In genomic region chr1:7752512-7753417, GRCh38 we compare ENCODE assay signal across 8 cellular contexts. TPM values are rescaled to one million over a fixed set of nuclear protein-coding genes. Genes with fewer than 3 reads are reported as not detected.
DNase-seq lines count a peak whose midpoint lies in the region; FAIRE-seq and TF ChIP-seq lines count a peak whose summit lies in the region.

No MANE protein-coding gene starts in this region.

- H3K36me3 ChIP-seq in endodermal cell (ENCODE audit: control insufficient read depth, insufficient read depth, low read length) (peaks cover 38% of the 10 kb centered on the region), mesenchymal stem cell (ENCODE audit: control insufficient read depth in 1 of 2, insufficient read depth in 2 of 2, low read depth in 1 of 2, low read length in 2 of 2) (no peaks in the 10 kb centered on the region)

- H3K9me3 Mint-ChIP-seq in endodermal cell, result no peaks in the 10 kb centered on the region

- H3K27ac ChIP-seq in AG04450 (ENCODE audit: low read depth, low read length) (no peak overlapping the region), endodermal cell (ENCODE audit: low read depth, low read length) (peak overlapping the region; percentile 55), mesenchymal stem cell (ENCODE audit: low read length, poor library complexity, severe bottlenecking) (no peak overlapping the region)

- no peak overlapping the region for H2BK5ac ChIP-seq in mesenchymal stem cell (ENCODE audit: low read depth, low read length, poor library complexity, severe bottlenecking)

- H2BK15ac ChIP-seq in mesenchymal stem cell (ENCODE audit: low read depth, poor library complexity, severe bottlenecking), result no peak overlapping the region

- H3K4me3 Mint-ChIP-seq in endodermal cell, result peak overlapping the region; percentile 25

- H3K4me1 Mint-ChIP-seq in endodermal cell, result peaks cover 21% of the 10 kb centered on the region

- peaks cover 37% of the 10 kb centered on the region for H3K36me3 Mint-ChIP-seq in endodermal cell (ENCODE audit: low read depth)

- DNase-seq in AG04450 (ENCODE audit: low read depth, low spot score) (peak; percentile 41), GM19239 (ENCODE audit: insufficient read length, low spot score) (no peak), NCI-H226 (peak; percentile 14), endodermal cell (peak; percentile 83), mesenchymal stem cell (peak; percentile 77)
- DNase-seq in activated CD4-positive, alpha-beta T cell treated with anti-CD3 and anti-CD28 coated beads, Interleukin-2, amount 50 U/mL, for 1 hour, result peak; percentile 49
- peak; percentile 8 for DNase-seq in stimulated activated CD8-positive, alpha-beta memory T cell treated with anti-CD3 and anti-CD28 coated beads, Interleukin-4, amount 100 ng/mL, for 24 hours (ENCODE audit: low read depth)
- DNase-seq in NK-92 treated with Interleukin-12 subunit alpha and Interleukin-12 subunit beta, amount 100 ng/mL, for 24 hours (lab: John Stamatoyannopoulos, UW), result no peak

- H3K27me3 ChIP-seq in AG04450 (ENCODE audit: control insufficient read depth, insufficient read depth, low read length) (peaks cover 6% of the 10 kb centered on the region), endodermal cell (ENCODE audit: control insufficient read depth, insufficient read depth, low read length, poor library complexity, severe bottlenecking) (no peaks in the 10 kb centered on the region), mesenchymal stem cell (ENCODE audit: control insufficient read depth in 1 of 2, insufficient read depth in 1 of 2, low read length in 2 of 2) (peaks cover 0 to 17% of the 10 kb centered on the region in 2 experiments)

- peak; percentile 70 for FAIRE-seq in GM19239 (lab: Jason Lieb, UNC)

- H3K4ac ChIP-seq in mesenchymal stem cell (ENCODE audit: low read depth in 1 of 2, low read length in 2 of 2), result no peak overlapping the region

- H3K14ac ChIP-seq in mesenchymal stem cell (ENCODE audit: low read length in 2 of 2), result no peak overlapping the region

- H2AFZ ChIP-seq in mesenchymal stem cell (ENCODE audit: low read depth, low read length), result no peak overlapping the region

- no peak overlapping the region for H4K8ac ChIP-seq in mesenchymal stem cell (ENCODE audit: low read length)

- CTCF ChIA-PET in AG04450 (lab: Charles Lee), result interaction anchor here (0.5 to 8.6 kb wide), 50 partner anchors 9 to 1206 kb away, joined by 3 to 677 read pairs (median 5); partner anchors contain the start of gene PER3

- peak overlapping the region; percentile 96 for H3K27ac Mint-ChIP-seq in endodermal cell

- H3K9ac ChIP-seq in endodermal cell (ENCODE audit: extremely low read depth, low read length, poor library complexity, severe bottlenecking) (no peak overlapping the region), mesenchymal stem cell (ENCODE audit: low read length) (peak overlapping the region; percentile 82)

- no peak overlapping the region for H2AK5ac ChIP-seq in mesenchymal stem cell (ENCODE audit: low read length, severe bottlenecking)

- no peak overlapping the region for H2BK12ac ChIP-seq in mesenchymal stem cell (ENCODE audit: low read length in 2 of 2)

- WGBS in endodermal cell (ENCODE audit: insufficient coverage in 1 of 2, insufficient read length in 1 of 2), 2 experiments, result 27 to 40% methylated on average over 12 to 18 of the region's 18 CpGs
- 31% methylated on average over 14 of the region's 18 CpGs for WGBS in mesenchymal stem cell

- H4K91ac ChIP-seq in mesenchymal stem cell (ENCODE audit: low read length), result no peak overlapping the region

- no peaks in the 10 kb centered on the region for H3K27me3 Mint-ChIP-seq in endodermal cell (ENCODE audit: insufficient read depth)

- POLR2A ChIA-PET in AG04450 (lab: Yijun Ruan, JAX), result interaction anchor here (1.1 to 1.7 kb wide), 3 partner anchors 63 to 85 kb away, joined by 3 to 10 read pairs (median 3); no protein-coding TSS in a partner anchor

- H3K79me1 ChIP-seq in mesenchymal stem cell (replicated peaks; ENCODE audit: low read length, poor library complexity, severe bottlenecking), result no peaks in the 10 kb centered on the region

- no peak overlapping the region for H2BK120ac ChIP-seq in mesenchymal stem cell (ENCODE audit: low read depth, low read length)

- H3K18ac ChIP-seq in mesenchymal stem cell (ENCODE audit: low read depth in 1 of 2, low read length in 2 of 2), result no peak overlapping the region

- H3K4me3 ChIP-seq in AG04450 (ENCODE audit: low read depth, low read length) (peak overlapping the region; percentile 55), endodermal cell (ENCODE audit: low read length) (peak overlapping the region; percentile 61), mesenchymal stem cell (ENCODE audit: insufficient read depth in 1 of 2, low read depth in 1 of 2, low read length in 2 of 2) (peak overlapping the region in 1 of 2 experiments; percentile 77)

- peak overlapping the region; percentile 28 for H3K4me2 ChIP-seq in mesenchymal stem cell (ENCODE audit: low read length, poor library complexity, severe bottlenecking)

- no peaks in the 10 kb centered on the region for H3K9me3 ChIP-seq in AG04450 (ENCODE audit: control insufficient read depth, insufficient read depth, low read length)
- no peaks in the 10 kb centered on the region for H3K9me3 ChIP-seq in endodermal cell (ENCODE audit: control insufficient read depth, low read length)
- H3K9me3 ChIP-seq in mesenchymal stem cell (ENCODE audit: control insufficient read depth, low read length), result no peaks in the 10 kb centered on the region

- TF ChIP-seq CTCF in AG04450 (IDR thresholded peaks at IDR 0.05; ENCODE audit: low read depth, low read length), result peak; percentile 87
- peak; percentile 91 for TF ChIP-seq CTCF in endodermal cell (conservative IDR thresholded peaks at IDR 0.05)

- no peak overlapping the region for H3K23ac ChIP-seq in mesenchymal stem cell (ENCODE audit: low read length in 2 of 2)

- H3K4me1 ChIP-seq in endodermal cell (ENCODE audit: control insufficient read depth, insufficient read depth, low read length) (peaks cover 9% of the 10 kb centered on the region), mesenchymal stem cell (ENCODE audit: control insufficient read depth, insufficient read depth, low read depth, low read length) (peaks cover 3% of the 10 kb centered on the region)

RNA-seq across cellular contexts. Expression of gene VAMP3, which starts 18.3 kb away (rescaled TPM):
- polyA plus RNA-seq in AG04450 (2011; rRNA removed), result 154 and 177 TPM in 2 replicates
- polyA minus RNA-seq in AG04450 (2011; rRNA and poly(A)+ RNA removed), result 60.8 and 78.7 TPM in 2 replicates
- 10 to 100 TPM; 53.2 to 60.2 TPM for total RNA-seq in endodermal cell
- polyA plus RNA-seq in endodermal cell (2013, experiment 1 of 2), result 65.6 TPM
- 62.7 TPM for polyA plus RNA-seq in endodermal cell (2013, experiment 2 of 2)
- 164 TPM for polyA plus RNA-seq in mesenchymal stem cell (2013, experiment 1 of 2)
- 172 TPM for polyA plus RNA-seq in mesenchymal stem cell (2013, experiment 2 of 2)

RNA-seq across cellular contexts. Expression of gene PER3, which starts 31.3 kb away (rescaled TPM):
- polyA plus RNA-seq in AG04450 (2011; rRNA removed), result 8.3 and 9.1 TPM in 2 replicates
- polyA minus RNA-seq in AG04450 (2011; rRNA and poly(A)+ RNA removed), result 10.3 and 13.2 TPM in 2 replicates
- total RNA-seq in endodermal cell, result 1 to 10 TPM; 3.9 to 6.3 TPM
- 6.6 TPM for polyA plus RNA-seq in endodermal cell (2013, experiment 1 of 2)
- 8.0 TPM for polyA plus RNA-seq in endodermal cell (2013, experiment 2 of 2)
- 2.3 TPM for polyA plus RNA-seq in mesenchymal stem cell (2013, experiment 1 of 2)
- 2.1 TPM for polyA plus RNA-seq in mesenchymal stem cell (2013, experiment 2 of 2)

Comparison
In these comparisons a context has a peak if more than half of its experiments do, and no peak if none do; other contexts are left out.
1. DNase-seq: peak in AG04450 (single experiment), NCI-H226 (single experiment), activated CD4-positive, alpha-beta T cell treated with anti-CD3 and anti-CD28 coated beads, Interleukin-2, amount 50 U/mL, for 1 hour (single experiment), endodermal cell (single experiment), mesenchymal stem cell (single experiment) and stimulated activated CD8-positive, alpha-beta memory T cell treated with anti-CD3 and anti-CD28 coated beads, Interleukin-4, amount 100 ng/mL, for 24 hours (single experiment); none in GM19239 (single experiment) and NK-92 treated with Interleukin-12 subunit alpha and Interleukin-12 subunit beta, amount 100 ng/mL, for 24 hours (single experiment).